ENCODE assay signal across 25 cellular contexts in genomic region chr14:58196198-58196597, GRCh38.
"Had no signal": no experiment of that assay in that cellular context is flagged by ENCODE, and none has a peak within 500 bp of the region (broad histone marks: within the 10 kb centered on the region; RNA-seq: fewer than 3 reads in every experiment).

No MANE protein-coding gene starts in this region.

- H3K4me3 ChIP-seq: colonic mucosa, gastrocnemius medialis, lower lobe of right lung, prostate gland, sigmoid colon, thoracic aorta, tibial nerve, upper lobe of right lung, uterus had no signal

- H3K27me3 ChIP-seq: colonic mucosa, gastrocnemius medialis, sigmoid colon, tibial nerve, upper lobe of right lung, uterus had no signal

- H3K4me1 ChIP-seq: colonic mucosa, prostate gland, uterus had no signal

- H3K9me3 ChIP-seq: colonic mucosa, gastrocnemius medialis, lower lobe of right lung, prostate gland, sigmoid colon, thoracic aorta, tibial nerve, upper lobe of right lung, uterus had no signal

- H3K27ac Mint-ChIP-seq: dendritic cell treated with granulocyte-macrophage colony-stimulating factor and Interleukin-4, amounts not matched to agents 40 ng/mL and 50 ng/mL, for 4 days; endodermal cell; stimulated activated effector memory CD8-positive, alpha-beta T cell treated with anti-CD3 and anti-CD28 coated beads, Interleukin-12 subunit alpha, Interleukin-12 subunit beta, amount 100 ng/mL, for 72 hours had no signal

- H3K27ac ChIP-seq: colonic mucosa, epithelial cell of prostate, gastrocnemius medialis, lower lobe of right lung, prostate gland, sigmoid colon, tibial nerve, upper lobe of right lung, uterus had no signal

- H3K4me3 Mint-ChIP-seq: dendritic cell treated with granulocyte-macrophage colony-stimulating factor and Interleukin-4, amounts not matched to agents 40 ng/mL and 50 ng/mL, for 4 days; endodermal cell; stimulated activated effector memory CD8-positive, alpha-beta T cell treated with anti-CD3 and anti-CD28 coated beads, Interleukin-12 subunit alpha, Interleukin-12 subunit beta, amount 100 ng/mL, for 72 hours had no signal

- H3K36me3 ChIP-seq: colonic mucosa, gastrocnemius medialis, lower lobe of right lung, prostate gland, sigmoid colon, thoracic aorta, tibial nerve, upper lobe of right lung, uterus had no signal

- DNase-seq: colonic mucosa; effector CD8-positive, alpha-beta T cell; endodermal cell; foreskin fibroblast; gastrocnemius medialis; head of caudate nucleus; left ventricle myocardium superior; lower lobe of right lung; nucleus accumbens; right cardiac atrium; sigmoid colon; stimulated activated CD4-positive, alpha-beta T cell treated with anti-CD3 and anti-CD28 coated beads, Interleukin-2, amount 100 ng/mL, for 24 hours; stimulated activated CD4-positive, alpha-beta T cell treated with anti-CD3 and anti-CD28 coated beads, Interleukin-4, amount 100 ng/mL, for 24 hours; stimulated activated naive CD8-positive, alpha-beta T cell treated with anti-CD3 and anti-CD28 coated beads, Interleukin-15, Interleukin-2, amounts not matched to agents 100 U/mL and 50 U/mL, for 24 hours; substantia nigra; upper lobe of right lung; uterus had no signal

- ATAC-seq: esophagus mucosa; gastrocnemius medialis; left ventricle myocardium superior; lower lobe of right lung; right cardiac atrium; stimulated activated effector memory CD8-positive, alpha-beta T cell treated with anti-CD3 and anti-CD28 coated beads, Interleukin-12 subunit alpha, Interleukin-12 subunit beta, amount 100 ng/mL, for 72 hours; stimulated activated naive CD8-positive, alpha-beta T cell treated with anti-CD3 and anti-CD28 coated beads, Interleukin-15, Interleukin-2, amounts not matched to agents 100 U/mL and 50 U/mL, for 24 hours; upper lobe of right lung had no signal

- H3K9me3 Mint-ChIP-seq: dendritic cell treated with granulocyte-macrophage colony-stimulating factor and Interleukin-4, amounts not matched to agents 40 ng/mL and 50 ng/mL, for 4 days; endodermal cell; nephron; stimulated activated effector memory CD8-positive, alpha-beta T cell treated with anti-CD3 and anti-CD28 coated beads, Interleukin-12 subunit alpha, Interleukin-12 subunit beta, amount 100 ng/mL, for 72 hours had no signal
